8 cellular contexts compared by ENCODE assay signal in genomic region chr11:76807206-76807875, GRCh38. TPM values are rescaled to one million over a fixed set of nuclear protein-coding genes. Genes with fewer than 3 reads are reported as not detected.
DNase-seq lines count a peak whose midpoint lies in the region; ATAC-seq and TF ChIP-seq lines count a peak whose summit lies in the region.

No MANE protein-coding gene starts in this region.

- DNase-seq in Calu3 (peak; percentile 90), epithelial cell of esophagus (ENCODE audit: low read depth) (peak; percentile 80), mucosa of gallbladder (ENCODE audit: low spot score) (peak; percentile 85)
- peak; percentile 76 for DNase-seq in activated CD8-positive, alpha-beta memory T cell treated with anti-CD3 and anti-CD28 coated beads, Interleukin-2, amount 10 ng/mL, durations not matched to agents 7 days and 5 days
- DNase-seq in stimulated activated effector memory CD8-positive, alpha-beta T cell treated with anti-CD3 and anti-CD28 coated beads, Interleukin-12 subunit alpha, Interleukin-12 subunit beta, amount 100 ng/mL, for 72 hours (ENCODE audit: low spot score in 2 of 2): peak; percentile 63 to 85

- BruUV-seq in Calu3 (replicated peaks; lab: Mats Ljungman, UMichigan): no TSS peak

- H3K27ac Mint-ChIP-seq in Calu3 (ENCODE audit: unreplicated experiment): peak overlapping the region; percentile 17
- H3K27ac Mint-ChIP-seq in activated CD8-positive, alpha-beta memory T cell treated with anti-CD3 and anti-CD28 coated beads, Interleukin-2, amount 10 ng/mL, durations not matched to agents 7 days and 5 days: no peak overlapping the region
- no peak overlapping the region for H3K27ac Mint-ChIP-seq in stimulated activated effector memory CD8-positive, alpha-beta T cell treated with anti-CD3 and anti-CD28 coated beads, Interleukin-12 subunit alpha, Interleukin-12 subunit beta, amount 100 ng/mL, for 72 hours

- ATAC-seq in HG03442 (IDR thresholded peaks at IDR 0.05; ENCODE audit: unreplicated experiment) (peak; percentile 45), GM19467 (IDR thresholded peaks at IDR 0.05; ENCODE audit: unreplicated experiment) (no peak)
- peak; percentile 54 for ATAC-seq in activated CD8-positive, alpha-beta memory T cell treated with anti-CD3 and anti-CD28 coated beads, Interleukin-2, amount 10 ng/mL, durations not matched to agents 7 days and 5 days
- peak; percentile 49 for ATAC-seq in stimulated activated effector memory CD8-positive, alpha-beta T cell treated with anti-CD3 and anti-CD28 coated beads, Interleukin-12 subunit alpha, Interleukin-12 subunit beta, amount 100 ng/mL, for 72 hours

- H3K4me3 Mint-ChIP-seq in Calu3 (ENCODE audit: low read depth, unreplicated experiment): no peak overlapping the region
- no peak overlapping the region for H3K4me3 Mint-ChIP-seq in activated CD8-positive, alpha-beta memory T cell treated with anti-CD3 and anti-CD28 coated beads, Interleukin-2, amount 10 ng/mL, durations not matched to agents 7 days and 5 days
- no peak overlapping the region for H3K4me3 Mint-ChIP-seq in stimulated activated effector memory CD8-positive, alpha-beta T cell treated with anti-CD3 and anti-CD28 coated beads, Interleukin-12 subunit alpha, Interleukin-12 subunit beta, amount 100 ng/mL, for 72 hours

- CTCF ChIA-PET in Calu3 (lab: Charles Lee): interaction anchor here (1.2 to 2.1 kb wide), 2 partner anchors 73 to 112 kb away, joined by 3 to 13 read pairs; no protein-coding TSS in a partner anchor
- CTCF ChIA-PET in activated CD8-positive, alpha-beta memory T cell treated with anti-CD3 and anti-CD28 coated beads, Interleukin-2, amount 10 ng/mL, durations not matched to agents 7 days and 5 days (lab: Charles Lee): interaction anchor here (1.0 to 7.5 kb wide), 5 partner anchors 8 to 121 kb away, joined by 4 to 94 read pairs (median 5); no protein-coding TSS in a partner anchor

- no peaks in the 10 kb centered on the region for H3K36me3 Mint-ChIP-seq in Calu3 (ENCODE audit: insufficient read depth, unreplicated experiment)
- peaks cover 3% of the 10 kb centered on the region for H3K36me3 Mint-ChIP-seq in activated CD8-positive, alpha-beta memory T cell treated with anti-CD3 and anti-CD28 coated beads, Interleukin-2, amount 10 ng/mL, durations not matched to agents 7 days and 5 days
- no peaks in the 10 kb centered on the region for H3K36me3 Mint-ChIP-seq in stimulated activated effector memory CD8-positive, alpha-beta T cell treated with anti-CD3 and anti-CD28 coated beads, Interleukin-12 subunit alpha, Interleukin-12 subunit beta, amount 100 ng/mL, for 72 hours

- no peaks in the 10 kb centered on the region for H3K36me3 ChIP-seq in OCI-LY1 (ENCODE audit: insufficient read depth, low read length)

- peaks cover 4% of the 10 kb centered on the region; the same call in 1 of the 2 replicates for H3K27me3 ChIP-seq in OCI-LY1 (ENCODE audit: insufficient read depth, low read length)

- H3K4me1 ChIP-seq in OCI-LY1 (ENCODE audit: insufficient read depth, low read length, severe bottlenecking): no peaks in the 10 kb centered on the region

- peaks cover 19% of the 10 kb centered on the region for H3K4me1 Mint-ChIP-seq in Calu3 (ENCODE audit: low read depth, unreplicated experiment)
- peaks cover 37% of the 10 kb centered on the region for H3K4me1 Mint-ChIP-seq in activated CD8-positive, alpha-beta memory T cell treated with anti-CD3 and anti-CD28 coated beads, Interleukin-2, amount 10 ng/mL, durations not matched to agents 7 days and 5 days
- H3K4me1 Mint-ChIP-seq in stimulated activated effector memory CD8-positive, alpha-beta T cell treated with anti-CD3 and anti-CD28 coated beads, Interleukin-12 subunit alpha, Interleukin-12 subunit beta, amount 100 ng/mL, for 72 hours: peaks cover 51% of the 10 kb centered on the region

- no peaks in the 10 kb centered on the region for H3K9me2 ChIP-seq in OCI-LY1 (ENCODE audit: low read depth, low read length)

- H3K4me2 ChIP-seq in OCI-LY1 (ENCODE audit: low read length): no peak overlapping the region

- no peak overlapping the region for H3K4me3 ChIP-seq in OCI-LY1 (ENCODE audit: low read depth, low read length, poor library complexity, severe bottlenecking)
- H3K4me3 ChIP-seq in epithelial cell of esophagus (ENCODE audit: low read length): no peak overlapping the region

- H2AFZ ChIP-seq in OCI-LY1 (ENCODE audit: low read length): no peak overlapping the region

- no peak overlapping the region for H3K27ac ChIP-seq in OCI-LY1 (ENCODE audit: low read depth, low read length, poor library complexity, severe bottlenecking)

- no peaks in the 10 kb centered on the region for H3F3A ChIP-seq in OCI-LY1 (ENCODE audit: insufficient read depth, low read length)

- TF ChIP-seq CTCF in Calu3 (IDR thresholded peaks at IDR 0.05; ENCODE audit: unreplicated experiment) (peak; percentile 87), OCI-LY1 (IDR thresholded peaks at IDR 0.05; ENCODE audit: low read length) (peak; percentile 76), epithelial cell of esophagus (IDR thresholded peaks at IDR 0.05; ENCODE audit: insufficient read depth, low read depth, low read length, missing control alignments) (peak; percentile 71)

- H4K20me1 ChIP-seq in OCI-LY1 (ENCODE audit: insufficient read depth, low read length): no peaks in the 10 kb centered on the region

- intact Hi-C loops in Calu3 (cut with micrococcal nuclease; ENCODE audit: unreplicated experiment): loop anchor here (2.0 kb wide), 2 partner anchors 53 to 73 kb away; partner anchors contain the start of gene ACER3

- no peaks in the 10 kb centered on the region for H3K9me3 Mint-ChIP-seq in Calu3 (ENCODE audit: low read depth, unreplicated experiment)
- no peaks in the 10 kb centered on the region for H3K9me3 Mint-ChIP-seq in activated CD8-positive, alpha-beta memory T cell treated with anti-CD3 and anti-CD28 coated beads, Interleukin-2, amount 10 ng/mL, durations not matched to agents 7 days and 5 days (ENCODE audit: low read depth)
- no peaks in the 10 kb centered on the region for H3K9me3 Mint-ChIP-seq in stimulated activated effector memory CD8-positive, alpha-beta T cell treated with anti-CD3 and anti-CD28 coated beads, Interleukin-12 subunit alpha, Interleukin-12 subunit beta, amount 100 ng/mL, for 72 hours

- H3K79me2 ChIP-seq in OCI-LY1 (ENCODE audit: insufficient read depth, low read length): no peaks in the 10 kb centered on the region

- H3K9me3 ChIP-seq in OCI-LY1 (ENCODE audit: low read length): no peaks in the 10 kb centered on the region

- no peak overlapping the region for H3K9ac ChIP-seq in OCI-LY1 (ENCODE audit: low read length)

- H3K27me3 Mint-ChIP-seq in Calu3 (ENCODE audit: unreplicated experiment): no peaks in the 10 kb centered on the region
- peaks cover 3% of the 10 kb centered on the region for H3K27me3 Mint-ChIP-seq in activated CD8-positive, alpha-beta memory T cell treated with anti-CD3 and anti-CD28 coated beads, Interleukin-2, amount 10 ng/mL, durations not matched to agents 7 days and 5 days

RNA-seq across cellular contexts. Expression of gene TSKU, which starts 24.2 kb away (rescaled TPM):
- total RNA-seq in Calu3 (2022): 49.0 and 56.1 TPM in 2 replicates
- total RNA-seq in activated CD8-positive, alpha-beta memory T cell treated with anti-CD3 and anti-CD28 coated beads, Interleukin-2, amount 10 ng/mL, durations not matched to agents 7 days and 5 days: 1 to 10 TPM in 1 of 2 experiments, under 1 TPM in 1; 0.35 to 1.5 TPM
- 35.8 TPM for total RNA-seq in mucosa of gallbladder

RNA-seq across cellular contexts. Expression of gene ACER3, which starts 53.4 kb away (rescaled TPM):
- 19.9 and 21.0 TPM in 2 replicates for total RNA-seq in Calu3 (2022)
- total RNA-seq in activated CD8-positive, alpha-beta memory T cell treated with anti-CD3 and anti-CD28 coated beads, Interleukin-2, amount 10 ng/mL, durations not matched to agents 7 days and 5 days: 10 to 100 TPM; 11.0 to 13.3 TPM
- total RNA-seq in mucosa of gallbladder: 23.5 TPM

Comparison
In these comparisons a context has a peak if more than half of its experiments do, and no peak if none do; other contexts are left out.
1. RNA of gene TSKU, which starts 24.2 kb away (total RNA-seq): 49.0 to 56.1 TPM in Calu3 and 35.8 TPM in mucosa of gallbladder (single experiment); 0.35 to 1.5 TPM in activated CD8-positive, alpha-beta memory T cell treated with anti-CD3 and anti-CD28 coated beads, Interleukin-2, amount 10 ng/mL, durations not matched to agents 7 days and 5 days; every median in the first group is over 10 times any median in the second.
2. Peak in every context shown above with its lines, with median percentiles within 50 percentile points of each other: DNase-seq and CTCF ChIP-seq.